ENCODE assay signal across 2 cellular contexts in the genomic region with DNA sequence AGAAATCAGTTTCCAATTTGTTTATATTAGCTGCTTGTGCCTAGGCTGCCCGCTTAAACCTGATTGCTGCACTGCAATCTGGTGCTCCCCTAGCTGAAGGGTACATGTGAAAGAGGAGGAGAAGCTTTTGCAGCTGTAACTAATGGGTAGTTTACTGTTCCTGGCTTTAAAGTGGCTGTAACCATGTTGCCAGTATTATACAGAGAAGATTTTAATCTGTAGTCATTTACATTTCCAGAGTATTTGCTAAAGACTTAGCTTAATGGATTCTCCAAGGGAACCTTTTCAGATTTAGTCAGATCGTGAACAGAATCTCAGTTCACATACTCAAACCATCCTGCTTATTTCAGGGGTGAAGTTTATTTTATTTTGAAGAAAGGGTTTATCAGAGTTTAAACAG.
TF ChIP-seq lines count a peak whose summit lies in the region.

No MANE protein-coding gene starts in this region.

TF ChIP-seq in GM23338, 12 proteins besides CTCF, POLR2A, EP300 and RAD21:
- TF ChIP-seq POLR2AphosphoS5 (IDR thresholded peaks at IDR 0.05; ENCODE audit: low read depth) (no peak), ZNF331 (CRISPR knock-in tag; IDR thresholded peaks at IDR 0.05; ENCODE audit: low read depth) (no peak), STAT1 (IDR thresholded peaks at IDR 0.05; ENCODE audit: unreplicated experiment) (no peak), EZH2 (IDR thresholded peaks at IDR 0.05; ENCODE audit: low read depth, unreplicated experiment) (no peak)
- TF ChIP-seq, protein P1, sequence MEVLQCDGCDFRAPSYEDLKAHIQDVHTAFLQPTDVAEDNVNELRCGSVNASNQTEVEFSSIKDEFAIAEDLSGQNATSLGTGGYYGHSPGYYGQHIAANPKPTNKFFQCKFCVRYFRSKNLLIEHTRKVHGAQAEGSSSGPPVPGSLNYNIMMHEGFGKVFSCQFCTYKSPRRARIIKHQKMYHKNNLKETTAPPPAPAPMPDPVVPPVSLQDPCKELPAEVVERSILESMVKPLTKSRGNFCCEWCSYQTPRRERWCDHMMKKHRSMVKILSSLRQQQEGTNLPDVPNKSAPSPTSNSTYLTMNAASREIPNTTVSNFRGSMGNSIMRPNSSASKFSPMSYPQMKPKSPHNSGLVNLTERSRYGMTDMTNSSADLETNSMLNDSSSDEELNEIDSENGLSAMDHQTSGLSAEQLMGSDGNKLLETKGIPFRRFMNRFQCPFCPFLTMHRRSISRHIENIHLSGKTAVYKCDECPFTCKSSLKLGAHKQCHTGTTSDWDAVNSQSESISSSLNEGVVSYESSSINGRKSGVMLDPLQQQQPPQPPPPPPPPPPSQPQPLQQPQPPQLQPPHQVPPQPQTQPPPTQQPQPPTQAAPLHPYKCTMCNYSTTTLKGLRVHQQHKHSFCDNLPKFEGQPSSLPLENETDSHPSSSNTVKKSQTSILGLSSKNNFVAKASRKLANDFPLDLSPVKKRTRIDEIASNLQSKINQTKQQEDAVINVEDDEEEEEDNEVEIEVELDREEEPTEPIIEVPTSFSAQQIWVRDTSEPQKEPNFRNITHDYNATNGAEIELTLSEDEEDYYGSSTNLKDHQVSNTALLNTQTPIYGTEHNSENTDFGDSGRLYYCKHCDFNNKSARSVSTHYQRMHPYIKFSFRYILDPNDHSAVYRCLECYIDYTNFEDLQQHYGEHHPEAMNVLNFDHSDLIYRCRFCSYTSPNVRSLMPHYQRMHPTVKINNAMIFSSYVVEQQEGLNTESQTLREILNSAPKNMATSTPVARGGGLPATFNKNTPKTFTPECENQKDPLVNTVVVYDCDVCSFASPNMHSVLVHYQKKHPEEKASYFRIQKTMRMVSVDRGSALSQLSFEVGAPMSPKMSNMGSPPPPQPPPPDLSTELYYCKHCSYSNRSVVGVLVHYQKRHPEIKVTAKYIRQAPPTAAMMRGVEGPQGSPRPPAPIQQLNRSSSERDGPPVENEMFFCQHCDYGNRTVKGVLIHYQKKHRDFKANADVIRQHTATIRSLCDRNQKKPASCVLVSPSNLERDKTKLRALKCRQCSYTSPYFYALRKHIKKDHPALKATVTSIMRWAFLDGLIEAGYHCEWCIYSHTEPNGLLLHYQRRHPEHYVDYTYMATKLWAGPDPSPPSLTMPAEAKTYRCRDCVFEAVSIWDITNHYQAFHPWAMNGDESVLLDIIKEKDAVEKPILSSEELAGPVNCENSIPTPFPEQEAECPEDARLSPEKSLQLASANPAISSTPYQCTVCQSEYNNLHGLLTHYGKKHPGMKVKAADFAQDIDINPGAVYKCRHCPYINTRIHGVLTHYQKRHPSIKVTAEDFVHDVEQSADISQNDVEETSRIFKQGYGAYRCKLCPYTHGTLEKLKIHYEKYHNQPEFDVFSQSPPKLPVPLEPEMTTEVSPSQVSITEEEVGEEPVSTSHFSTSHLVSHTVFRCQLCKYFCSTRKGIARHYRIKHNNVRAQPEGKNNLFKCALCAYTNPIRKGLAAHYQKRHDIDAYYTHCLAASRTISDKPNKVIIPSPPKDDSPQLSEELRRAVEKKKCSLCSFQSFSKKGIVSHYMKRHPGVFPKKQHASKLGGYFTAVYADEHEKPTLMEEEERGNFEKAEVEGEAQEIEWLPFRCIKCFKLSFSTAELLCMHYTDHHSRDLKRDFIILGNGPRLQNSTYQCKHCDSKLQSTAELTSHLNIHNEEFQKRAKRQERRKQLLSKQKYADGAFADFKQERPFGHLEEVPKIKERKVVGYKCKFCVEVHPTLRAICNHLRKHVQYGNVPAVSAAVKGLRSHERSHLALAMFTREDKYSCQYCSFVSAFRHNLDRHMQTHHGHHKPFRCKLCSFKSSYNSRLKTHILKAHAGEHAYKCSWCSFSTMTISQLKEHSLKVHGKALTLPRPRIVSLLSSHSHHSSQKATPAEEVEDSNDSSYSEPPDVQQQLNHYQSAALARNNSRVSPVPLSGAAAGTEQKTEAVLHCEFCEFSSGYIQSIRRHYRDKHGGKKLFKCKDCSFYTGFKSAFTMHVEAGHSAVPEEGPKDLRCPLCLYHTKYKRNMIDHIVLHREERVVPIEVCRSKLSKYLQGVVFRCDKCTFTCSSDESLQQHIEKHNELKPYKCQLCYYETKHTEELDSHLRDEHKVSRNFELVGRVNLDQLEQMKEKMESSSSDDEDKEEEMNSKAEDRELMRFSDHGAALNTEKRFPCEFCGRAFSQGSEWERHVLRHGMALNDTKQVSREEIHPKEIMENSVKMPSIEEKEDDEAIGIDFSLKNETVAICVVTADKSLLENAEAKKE (CRISPR knock-in tag; IDR thresholded peaks at IDR 0.05): no peak
TF ChIP-seq in GM23338: peak in this region for 0.

TF ChIP-seq in H1, 55 proteins besides CTCF, POLR2A, EP300 and RAD21:
- TF ChIP-seq JUND (IDR thresholded peaks at IDR 0.05; ENCODE audit: low read length) (no peak), SRF (IDR thresholded peaks at IDR 0.05; ENCODE audit: low read depth, low read length) (no peak), RFX5 (IDR thresholded peaks at IDR 0.05; ENCODE audit: borderline replicate concordance, low read depth, low read length) (no peak), SAP30 (IDR thresholded peaks at IDR 0.05; ENCODE audit: insufficient read depth, insufficient replicate concordance, low read length) (no peak), TEAD4 (IDR thresholded peaks at IDR 0.05; ENCODE audit: low read depth, low read length) (no peak), JUN (IDR thresholded peaks at IDR 0.05; ENCODE audit: low read depth, low read length) (no peak), RXRA (IDR thresholded peaks at IDR 0.05; ENCODE audit: insufficient read depth, low read depth, low read length) (no peak), GTF2F1 (IDR thresholded peaks at IDR 0.05; ENCODE audit: borderline replicate concordance, low read depth, low read length) (no peak), TAF7 (optimal IDR thresholded peaks at IDR 0.05; ENCODE audit: borderline replicate concordance, low read depth, low read length) (no peak), TBP (IDR thresholded peaks at IDR 0.05; ENCODE audit: low read depth, low read length) (no peak), CEBPB (IDR thresholded peaks at IDR 0.05; ENCODE audit: low read depth, low read length) (no peak), KDM5A (IDR thresholded peaks at IDR 0.05; ENCODE audit: low read length) (no peak)
- TF ChIP-seq, protein P2, sequence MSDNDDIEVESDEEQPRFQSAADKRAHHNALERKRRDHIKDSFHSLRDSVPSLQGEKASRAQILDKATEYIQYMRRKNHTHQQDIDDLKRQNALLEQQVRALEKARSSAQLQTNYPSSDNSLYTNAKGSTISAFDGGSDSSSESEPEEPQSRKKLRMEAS (IDR thresholded peaks at IDR 0.05): no peak
TF ChIP-seq in H1: peak in this region for 0.
